ENCODE assay signal across 17 cellular contexts in the genomic region with DNA sequence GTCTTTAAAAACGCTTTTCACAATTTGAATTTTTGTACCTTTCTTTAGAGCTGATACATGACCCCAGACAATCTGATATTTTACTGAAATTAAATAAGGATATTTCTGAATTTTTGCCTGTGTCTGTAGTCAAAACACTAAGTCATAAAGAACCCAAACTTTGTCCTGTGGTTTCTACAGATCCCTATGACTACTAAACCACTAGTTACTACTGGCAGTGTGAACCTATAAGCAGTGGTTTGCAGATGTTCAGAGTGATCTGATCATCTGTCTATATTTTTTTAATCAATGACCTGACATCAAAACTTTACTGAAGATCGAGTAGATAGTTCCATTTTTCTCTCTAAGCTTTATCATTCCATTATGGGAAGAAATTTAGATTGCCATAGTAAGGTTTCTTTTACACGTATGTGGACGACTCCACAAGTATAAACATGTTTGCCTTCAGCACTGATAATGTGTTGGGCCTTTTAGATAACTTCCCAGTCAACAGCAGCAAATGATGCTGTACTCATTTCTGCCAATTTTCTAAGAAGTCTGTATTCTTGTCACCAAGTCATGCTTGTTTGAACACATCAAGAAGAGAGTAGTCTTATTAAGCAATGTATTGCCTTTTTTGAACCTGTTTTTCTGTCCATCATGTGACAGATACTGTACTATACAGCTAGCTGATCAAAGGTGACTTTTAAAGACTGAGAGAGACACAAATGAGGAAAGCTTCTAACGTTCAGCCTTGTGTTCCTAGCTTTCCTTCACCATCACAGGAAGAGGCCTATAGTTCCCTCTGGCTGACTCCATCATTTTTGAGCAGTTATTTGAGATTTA. TPM values are rescaled to one million over a fixed set of nuclear protein-coding genes. Genes with fewer than 3 reads are reported as not detected.
DNase-seq lines count a peak whose midpoint lies in the region; ATAC-seq and TF ChIP-seq lines count a peak whose summit lies in the region.
"Had no signal": no experiment of that assay in that cellular context is flagged by ENCODE, and none has a peak within 500 bp of the region (broad histone marks: within the 10 kb centered on the region; RNA-seq: fewer than 3 reads in every experiment).

No MANE protein-coding gene starts in this region.

- peak overlapping the region; percentile 25; the same call in 1 of the 2 replicates for H3K27ac Mint-ChIP-seq in GM23338
- peak overlapping the region; percentile 5 for H3K27ac Mint-ChIP-seq in activated T-helper 2 cell treated with anti-CD3 and anti-CD28 coated beads, Interferon-gamma antibody, Interleukin-2, Interleukin-4, amounts not matched to agents 10 μg/mL and 5 μg/mL and 100 μg/mL, durations not matched to agents 14 hours and 24 hours and 36 hours
- H3K27ac Mint-ChIP-seq in naive thymus-derived CD4-positive, alpha-beta T cell = peak overlapping the region in 3 of 9 donors; percentile 3 to 24 (median 4)
- H3K27ac Mint-ChIP-seq: activated T-helper 1 cell treated with anti-CD3 and anti-CD28 coated beads, Interleukin-12 subunit alpha, Interleukin-12 subunit beta, Interleukin-2, Interleukin-4 antibody, amounts not matched to agents 30 ng/mL and 10 ng/mL and 1 ng/mL, durations not matched to agents 14 hours and 24 hours and 36 hours; endodermal cell had no signal

- H3K79me2 ChIP-seq in GM23338 (replicated peaks; ENCODE audit: insufficient read depth) (peaks cover 45% of the 10 kb centered on the region), fibroblast of lung (ENCODE audit: control insufficient read depth, insufficient read depth, low read length) (peaks cover 6% of the 10 kb centered on the region)

- H3K4me2 ChIP-seq in GM23338 = no peak overlapping the region
- peak overlapping the region; percentile 6 for H3K4me2 ChIP-seq in fibroblast of lung (ENCODE audit: extremely low read depth, insufficient read depth, low read length)

- peaks cover 15% of the 10 kb centered on the region; the same call in 2 of the 3 replicates for H3K4me1 Mint-ChIP-seq in GM23338
- peaks cover 37% of the 10 kb centered on the region for H3K4me1 Mint-ChIP-seq in activated T-helper 2 cell treated with anti-CD3 and anti-CD28 coated beads, Interferon-gamma antibody, Interleukin-2, Interleukin-4, amounts not matched to agents 10 μg/mL and 5 μg/mL and 100 μg/mL, durations not matched to agents 14 hours and 24 hours and 36 hours (ENCODE audit: low read depth)
- H3K4me1 Mint-ChIP-seq in naive thymus-derived CD4-positive, alpha-beta T cell = peaks cover 18 to 69% (median 49%) of the 10 kb centered on the region in 7 donors
- H3K4me1 Mint-ChIP-seq: endodermal cell had no signal

- H3K9me2 ChIP-seq in GM23338 (ENCODE audit: insufficient read depth) = no peaks in the 10 kb centered on the region

- H3K27me3 Mint-ChIP-seq in GM23338 (ENCODE audit: insufficient read depth, low read depth, poor library complexity) = no peaks in the 10 kb centered on the region
- H3K27me3 Mint-ChIP-seq in activated T-helper 2 cell treated with anti-CD3 and anti-CD28 coated beads, Interferon-gamma antibody, Interleukin-2, Interleukin-4, amounts not matched to agents 10 μg/mL and 5 μg/mL and 100 μg/mL, durations not matched to agents 14 hours and 24 hours and 36 hours (ENCODE audit: low read depth) = no peaks in the 10 kb centered on the region
- no peaks in the 10 kb centered on the region for H3K27me3 Mint-ChIP-seq in naive thymus-derived CD4-positive, alpha-beta T cell

- intact Hi-C loops in activated T-helper 2 cell treated with anti-CD3 and anti-CD28 coated beads, Interferon-gamma antibody, Interleukin-2, Interleukin-4, amounts not matched to agents 10 μg/mL and 5 μg/mL and 100 μg/mL, durations not matched to agents 14 hours and 24 hours and 36 hours (cut with micrococcal nuclease) = no loop called here
- intact Hi-C loops in naive thymus-derived CD4-positive, alpha-beta T cell (cut with micrococcal nuclease) = no loop called here

- 0 out of 2 replicates have a peak, but pooled peaks cover 9% of the 10 kb centered on the region for H3K4me1 ChIP-seq in GM23338 (ENCODE audit: insufficient read depth)
- H3K4me1 ChIP-seq in fibroblast of lung (ENCODE audit: control insufficient read depth, extremely low read depth, insufficient read depth, low read length) = no peaks in the 10 kb centered on the region
- no peaks in the 10 kb centered on the region for H3K4me1 ChIP-seq in naive thymus-derived CD4-positive, alpha-beta T cell (ENCODE audit: control insufficient read depth in 2 of 2, insufficient read depth in 2 of 2, low read length in 2 of 2)

- TF ChIP-seq CTCF in GM23338 (conservative IDR thresholded peaks at IDR 0.05; ENCODE audit: low read depth in 2 of 2) (no peak), fibroblast of lung (conservative IDR thresholded peaks at IDR 0.05 in 1 of 2, IDR thresholded peaks at IDR 0.05 in 1 of 2; ENCODE audit: low read depth in 1 of 2, low read length in 2 of 2) (no peak)

- H4K20me1 ChIP-seq in GM23338 (replicated peaks; ENCODE audit: insufficient read depth) (peaks cover 10% of the 10 kb centered on the region), fibroblast of lung (ENCODE audit: control insufficient read depth, extremely low read depth, insufficient read depth, low read length) (no peaks in the 10 kb centered on the region)

- POLR2A ChIA-PET in naive thymus-derived CD4-positive, alpha-beta T cell (lab: Charles Lee) = no interaction called here

- no peak overlapping the region for H3K4me3 Mint-ChIP-seq in GM23338
- H3K4me3 Mint-ChIP-seq in activated T-helper 2 cell treated with anti-CD3 and anti-CD28 coated beads, Interferon-gamma antibody, Interleukin-2, Interleukin-4, amounts not matched to agents 10 μg/mL and 5 μg/mL and 100 μg/mL, durations not matched to agents 14 hours and 24 hours and 36 hours (ENCODE audit: low read depth) = no peak overlapping the region
- H3K4me3 Mint-ChIP-seq in naive thymus-derived CD4-positive, alpha-beta T cell = no peak overlapping the region
- H3K4me3 Mint-ChIP-seq: activated T-helper 1 cell treated with anti-CD3 and anti-CD28 coated beads, Interleukin-12 subunit alpha, Interleukin-12 subunit beta, Interleukin-2, Interleukin-4 antibody, amounts not matched to agents 30 ng/mL and 10 ng/mL and 1 ng/mL, durations not matched to agents 14 hours and 24 hours and 36 hours; endodermal cell had no signal

- H3F3A ChIP-seq in GM23338 (replicated peaks; ENCODE audit: low read depth) = no peaks in the 10 kb centered on the region

- H3K36me3 ChIP-seq in GM23338 (ENCODE audit: insufficient read depth) (peaks cover 3% of the 10 kb centered on the region; the same call in 1 of the 2 replicates), fibroblast of lung (ENCODE audit: control insufficient read depth, insufficient read depth, low read length) (no peaks in the 10 kb centered on the region)
- H3K36me3 ChIP-seq in naive thymus-derived CD4-positive, alpha-beta T cell (ENCODE audit: control insufficient read depth in 2 of 3, insufficient read depth in 3 of 3, low read length in 3 of 3) = peaks cover 0 to 8% (median 4%) of the 10 kb centered on the region in 3 experiments
- H3K36me3 ChIP-seq: right lobe of liver had no signal

- ATAC-seq in GM23338 (no peak), GM21390 (IDR thresholded peaks at IDR 0.05; ENCODE audit: unreplicated experiment) (no peak)
- ATAC-seq in naive thymus-derived CD4-positive, alpha-beta T cell = no peak

- H3K4me3 ChIP-seq in GM23338 (no peak overlapping the region), fibroblast of lung (replicated peaks in 1 of 4; ENCODE audit: control extremely low read depth in 1 of 4, insufficient read depth in 1 of 4, low read depth in 3 of 4, low read length in 4 of 4) (no peak overlapping the region), skin epidermis (no peak overlapping the region)
- H3K4me3 ChIP-seq in naive thymus-derived CD4-positive, alpha-beta T cell (ENCODE audit: low read length) = no peak overlapping the region
- H3K4me3 ChIP-seq: right lobe of liver, SJCRH30 had no signal

- DNase-seq in GM23338 (ENCODE audit: low spot score) (no peak), fibroblast of lung (ENCODE audit: low read depth in 2 of 2) (no peak), SHP77 treated with DMSO at 0.1 percent for 48 hours (lab: John Stamatoyannopoulos, UW) (no peak)
- DNase-seq in activated T-helper 2 cell treated with anti-CD3 and anti-CD28 coated beads, Interferon-gamma antibody, Interleukin-2, Interleukin-4, amounts not matched to agents 10 μg/mL and 5 μg/mL and 100 μg/mL, durations not matched to agents 14 hours and 24 hours and 36 hours (ENCODE audit: low spot score) = no peak
- DNase-seq in naive thymus-derived CD4-positive, alpha-beta T cell = no peak
- DNase-seq in stimulated activated CD4-positive, alpha-beta T cell treated with anti-CD3 and anti-CD28 coated beads, Interleukin-1b, Interleukin-23, amount 100 ng/mL, for 48 hours = no peak
- DNase-seq: activated CD4-positive, CD25-positive, alpha-beta regulatory T cell; activated CD8-positive, alpha-beta memory T cell treated with anti-CD3 and anti-CD28 coated beads for 24 hours; amniotic stem cell; endodermal cell; Karpas-422; NCI-H1417; right lobe of liver had no signal

- H3K27ac ChIP-seq in GM23338 (ENCODE audit: low read depth) (no peak overlapping the region), fibroblast of lung (ENCODE audit: insufficient read depth, low read length) (no peak overlapping the region), skin epidermis (peak overlapping the region in 14 of 21 experiments; percentile 2 to 68 (median 40))
- no peak overlapping the region for H3K27ac ChIP-seq in naive thymus-derived CD4-positive, alpha-beta T cell (ENCODE audit: low read depth, low read length)
- H3K27ac ChIP-seq: right lobe of liver, SJCRH30 had no signal

- no peaks in the 10 kb centered on the region for H3K27me3 ChIP-seq in GM23338 (ENCODE audit: insufficient read depth)
- no peaks in the 10 kb centered on the region for H3K27me3 ChIP-seq in fibroblast of lung (ENCODE audit: control insufficient read depth, insufficient read depth, low read length)
- no peaks in the 10 kb centered on the region for H3K27me3 ChIP-seq in naive thymus-derived CD4-positive, alpha-beta T cell (ENCODE audit: control insufficient read depth in 2 of 2, insufficient read depth in 2 of 2, low read length in 2 of 2)
- H3K27me3 ChIP-seq: right lobe of liver, SJCRH30 had no signal

- H3K9me3 ChIP-seq in fibroblast of lung (ENCODE audit: control insufficient read depth, insufficient read depth, low read depth, low read length) = no peaks in the 10 kb centered on the region
- H3K9me3 ChIP-seq in naive thymus-derived CD4-positive, alpha-beta T cell (ENCODE audit: control insufficient read depth in 2 of 3, low read length in 3 of 3) = no peaks in the 10 kb centered on the region
- H3K9me3 ChIP-seq: right lobe of liver had no signal

- no peak overlapping the region for H3K9ac ChIP-seq in fibroblast of lung (ENCODE audit: insufficient read depth, low read length)

- H2AFZ ChIP-seq in GM23338 (no peak overlapping the region), fibroblast of lung (ENCODE audit: low read length) (no peak overlapping the region)

- peaks cover 16% of the 10 kb centered on the region for H3K36me3 Mint-ChIP-seq in GM23338 (ENCODE audit: low read depth)
- peaks cover 44% of the 10 kb centered on the region for H3K36me3 Mint-ChIP-seq in activated T-helper 2 cell treated with anti-CD3 and anti-CD28 coated beads, Interferon-gamma antibody, Interleukin-2, Interleukin-4, amounts not matched to agents 10 μg/mL and 5 μg/mL and 100 μg/mL, durations not matched to agents 14 hours and 24 hours and 36 hours (ENCODE audit: low read depth)
- peaks cover 0 to 56% (median 25%) of the 10 kb centered on the region in 5 donors for H3K36me3 Mint-ChIP-seq in naive thymus-derived CD4-positive, alpha-beta T cell

- peaks cover 4% of the 10 kb centered on the region; the same call in 1 of the 3 replicates for H3K9me3 Mint-ChIP-seq in GM23338
- peaks cover 5% of the 10 kb centered on the region for H3K9me3 Mint-ChIP-seq in activated T-helper 2 cell treated with anti-CD3 and anti-CD28 coated beads, Interferon-gamma antibody, Interleukin-2, Interleukin-4, amounts not matched to agents 10 μg/mL and 5 μg/mL and 100 μg/mL, durations not matched to agents 14 hours and 24 hours and 36 hours
- peaks cover 0 to 5% (median 2%) of the 10 kb centered on the region in 11 donors for H3K9me3 Mint-ChIP-seq in naive thymus-derived CD4-positive, alpha-beta T cell
- H3K9me3 Mint-ChIP-seq: activated T-helper 1 cell treated with anti-CD3 and anti-CD28 coated beads, Interleukin-12 subunit alpha, Interleukin-12 subunit beta, Interleukin-2, Interleukin-4 antibody, amounts not matched to agents 30 ng/mL and 10 ng/mL and 1 ng/mL, durations not matched to agents 14 hours and 24 hours and 36 hours had no signal

- CTCF ChIA-PET in naive thymus-derived CD4-positive, alpha-beta T cell (lab: Charles Lee) = no interaction called here

RNA-seq across cellular contexts. Expression of gene POLR1D, which starts 21.9 kb away (rescaled TPM):
- total RNA-seq in GM23338 (2014; rRNA removed; shearing (Covaris generic)) = 177 and 226 TPM in 2 replicates
- polyA plus RNA-seq in GM23338 (2016; fragmentation: Nextera tagmentation; extraction: Ambion mirVana) (193 and 197 TPM in 2 replicates), fibroblast of lung (96.0 and 99.6 TPM in 2 replicates)
- total RNA-seq in activated T-helper 2 cell treated with anti-CD3 and anti-CD28 coated beads, Interferon-gamma antibody, Interleukin-2, Interleukin-4, amounts not matched to agents 10 μg/mL and 5 μg/mL and 100 μg/mL, durations not matched to agents 14 hours and 24 hours and 36 hours = 124 and 127 TPM in 2 replicates
- 84.6 and 110 TPM in 2 replicates for total RNA-seq in fibroblast of lung
- polyA plus RNA-seq in fibroblast of lung (2012) = 92.0 and 93.4 TPM in 2 replicates
- 11.7 and 16.7 TPM in 2 replicates for polyA minus RNA-seq in fibroblast of lung (ENCODE audit: low replicate concordance)
- total RNA-seq in naive thymus-derived CD4-positive, alpha-beta T cell = 100 to 1,000 TPM; 111 to 176 (median 133) TPM
- polyA plus RNA-seq in naive thymus-derived CD4-positive, alpha-beta T cell = 100 to 1,000 TPM; 136 to 137 TPM

RNA-seq across cellular contexts. Expression of gene LNX2, which starts 23.2 kb away (rescaled TPM):
- total RNA-seq in GM23338 (2014; rRNA removed; shearing (Covaris generic)) = 17.3 and 18.0 TPM in 2 replicates
- polyA plus RNA-seq in GM23338 (2016; fragmentation: Nextera tagmentation; extraction: Ambion mirVana) = 3.4 and 3.7 TPM in 2 replicates
- 5.2 and 5.4 TPM in 2 replicates for total RNA-seq in activated T-helper 2 cell treated with anti-CD3 and anti-CD28 coated beads, Interferon-gamma antibody, Interleukin-2, Interleukin-4, amounts not matched to agents 10 μg/mL and 5 μg/mL and 100 μg/mL, durations not matched to agents 14 hours and 24 hours and 36 hours
- 5.6 and 7.6 TPM in 2 replicates for total RNA-seq in fibroblast of lung
- polyA plus RNA-seq in fibroblast of lung = 6.0 and 6.2 TPM in 2 replicates
- polyA plus RNA-seq in fibroblast of lung (2012) = 3.2 and 3.6 TPM in 2 replicates
- polyA minus RNA-seq in fibroblast of lung (ENCODE audit: low replicate concordance) = 6.9 and 7.2 TPM in 2 replicates
- 10 to 100 TPM in 2 of 5 experiments, 1 to 10 TPM in 3; 3.2 to 10.7 (median 7.1) TPM for total RNA-seq in naive thymus-derived CD4-positive, alpha-beta T cell
- 1 to 10 TPM; 3.2 to 4.2 TPM for polyA plus RNA-seq in naive thymus-derived CD4-positive, alpha-beta T cell

Comparison
In these comparisons a context has a peak if more than half of its experiments do, and no peak if none do; other contexts are left out.
1. H3K27ac ChIP-seq: peak in skin epidermis (14 of 21); none in GM23338 (single experiment), fibroblast of lung (single experiment) and naive thymus-derived CD4-positive, alpha-beta T cell (single experiment).